In the genomic region with DNA sequence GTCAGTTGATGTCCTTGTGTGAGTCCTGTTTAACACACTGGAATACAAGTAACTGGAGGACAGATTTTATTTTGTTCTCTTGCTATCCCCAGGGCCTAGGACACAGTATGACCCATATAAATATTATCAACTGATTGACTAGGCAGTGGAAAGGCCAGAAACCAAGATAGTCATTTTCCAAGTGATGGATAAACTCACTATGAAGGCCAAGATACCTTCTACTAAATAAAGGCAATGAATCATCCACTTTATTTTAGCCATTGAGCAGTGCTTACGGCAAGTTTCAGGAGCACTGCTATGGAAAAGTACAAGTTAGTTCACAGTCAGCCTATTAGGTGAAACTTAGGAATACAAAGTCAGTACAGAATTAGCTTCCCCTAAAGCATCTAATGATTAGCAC, we compare ENCODE assay signal across 23 cellular contexts.
"Had no signal": no experiment of that assay in that cellular context is flagged by ENCODE, and none has a peak within 500 bp of the region (broad histone marks: within the 10 kb centered on the region; RNA-seq: fewer than 3 reads in every experiment).

No MANE protein-coding gene starts in this region.

- H3K9ac ChIP-seq: KMS-11 had no signal

- ATAC-seq: activated T-helper 17 cell treated with anti-CD3 and anti-CD28 coated beads, Interleukin-2, amount 50 U/mL, for 72 hours had no signal

- H3K27me3 ChIP-seq: Peyer's patch had no signal

- H3K4me1 ChIP-seq: Peyer's patch had no signal

- H3K4me3 ChIP-seq: Peyer's patch, SK-N-MC had no signal

- DNase-seq: activated CD4-positive, alpha-beta memory T cell treated with anti-CD3 and anti-CD28 coated beads for 36 hours; activated CD4-positive, alpha-beta T cell treated with anti-CD3 and anti-CD28 coated beads, Interleukin-2, amount 10 ng/mL, durations not matched to agents 7 days and 5 days; activated CD4-positive, CD25-positive, alpha-beta regulatory T cell; activated gamma-delta T cell; activated naive CD4-positive, alpha-beta T cell treated with anti-CD3 and anti-CD28 coated beads for 36 hours; activated T-cell treated with anti-CD3 and anti-CD28 coated beads for 4 hours; activated T-cell treated with anti-CD3 and anti-CD28 coated beads, Interleukin-2, amount 50 U/mL, for 48 hours; amygdala; MM.1S; NCI-H1105; NCI-H1436; NCI-H1694 treated with DMSO at 0.1 percent for 48 hours; NCI-H2029 treated with DMSO at 0.1 percent for 48 hours; NCI-H345; NCI-H510A treated with DMSO at 0.1 percent for 48 hours; NCI-H69; NK-92 treated with Interleukin-12 subunit alpha and Interleukin-12 subunit beta, amount 100 ng/mL, for 24 hours; Peyer's patch; T-helper 1 cell had no signal

- H3K36me3 ChIP-seq: Peyer's patch had no signal

- H3K9me3 ChIP-seq: Peyer's patch had no signal

- H3K4me2 ChIP-seq: KMS-11 had no signal

- H3K27ac ChIP-seq: KMS-11, Peyer's patch, SK-N-MC, VCaP had no signal
